Comparison of ENCODE assay signal across 14 cellular contexts in the genomic region with DNA sequence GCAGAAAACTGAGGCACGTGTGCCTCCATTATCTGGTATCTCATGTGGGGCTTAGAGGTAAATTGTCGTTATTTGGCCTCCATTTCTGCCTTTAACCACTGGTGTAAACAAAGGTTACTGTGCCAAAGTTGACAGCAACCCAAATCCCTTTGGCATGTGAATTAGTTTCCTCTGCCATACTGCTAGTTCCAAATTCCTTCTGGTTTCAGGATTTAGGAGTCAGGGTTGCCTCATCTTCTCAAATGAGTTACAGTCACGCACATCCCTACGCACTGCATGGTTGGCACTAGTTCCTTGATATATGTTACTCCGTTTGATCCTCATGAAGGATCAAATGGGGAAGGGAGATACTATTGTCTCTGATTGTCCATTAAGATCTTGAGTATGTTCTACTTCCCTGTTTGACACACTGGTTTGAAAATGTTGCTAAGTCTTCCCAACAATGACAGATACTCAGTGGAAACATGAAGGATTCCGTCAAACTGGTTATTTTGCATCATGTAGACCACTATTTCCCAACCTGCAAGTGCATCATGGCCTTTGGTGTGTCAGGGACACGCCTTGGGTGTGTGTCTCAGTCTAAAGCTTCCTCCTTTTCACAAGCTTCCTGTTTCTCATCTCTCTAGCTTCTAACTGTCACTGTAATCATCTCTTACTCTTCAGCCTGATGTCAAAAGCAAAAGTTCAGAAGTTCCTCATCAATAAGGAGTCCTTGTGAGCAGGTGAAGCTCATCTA. TPM values are rescaled to one million over a fixed set of nuclear protein-coding genes. Genes with fewer than 3 reads are reported as not detected.
A peak's percentile ranks its signal among the peaks of the same experiment; 100 is the strongest.
DNase-seq lines count a peak whose midpoint lies in the region; ATAC-seq and TF ChIP-seq lines count a peak whose summit lies in the region.
"Had no signal": no experiment of that assay in that cellular context is flagged by ENCODE, and none has a peak within 500 bp of the region (broad histone marks: within the 10 kb centered on the region; RNA-seq: fewer than 3 reads in every experiment).

LIPN (plus strand) TSS at position 655 of the 736 bp plus-strand sequence. CDS start 1,386 bp downstream, outside the sequence.

- H3K36me3 Mint-ChIP-seq in type B pancreatic cell = no peaks in the 10 kb centered on the region
- H3K36me3 Mint-ChIP-seq in activated CD8-positive, alpha-beta T cell treated with anti-CD3 and anti-CD28 coated beads, Interleukin-2, amount 10 ng/mL, durations not matched to agents 7 days and 5 days (ENCODE audit: low read depth) = no peaks in the 10 kb centered on the region
- H3K36me3 Mint-ChIP-seq: activated naive CD4-positive, alpha-beta T cell treated with anti-CD3 and anti-CD28 coated beads, Interleukin-2, amount 50 U/mL, for 24 hours had no signal

- H3K27ac Mint-ChIP-seq in type B pancreatic cell = peak within 1 kb of the TSS; percentile 89
- no peak within 1 kb of the TSS for H3K27ac Mint-ChIP-seq in activated CD8-positive, alpha-beta T cell treated with anti-CD3 and anti-CD28 coated beads, Interleukin-2, amount 10 ng/mL, durations not matched to agents 7 days and 5 days
- H3K27ac Mint-ChIP-seq: activated naive CD4-positive, alpha-beta T cell treated with anti-CD3 and anti-CD28 coated beads, Interleukin-2, amount 50 U/mL, for 24 hours; T-helper 1 cell treated with Interleukin-12 subunit alpha and Interleukin-12 subunit beta and Interleukin-4 antibody, amounts not matched to agents 30 μg/mL and 1 μg/mL, for 36 hours had no signal

- no peak within 1 kb of the TSS for H3K4me3 ChIP-seq in right atrium auricular region
- H3K4me3 ChIP-seq: testis had no signal

- no peak for TF ChIP-seq CTCF in right atrium auricular region (IDR thresholded peaks at IDR 0.05)
- no peak for TF ChIP-seq CTCF in type B pancreatic cell (conservative IDR thresholded peaks at IDR 0.05)

- no peak for ATAC-seq in activated CD8-positive, alpha-beta T cell treated with anti-CD3 and anti-CD28 coated beads, Interleukin-2, amount 10 ng/mL, durations not matched to agents 7 days and 5 days
- no peak for ATAC-seq in HG02623 (IDR thresholded peaks at IDR 0.05; ENCODE audit: unreplicated experiment)
- ATAC-seq: sciatic nerve had no signal

- H3K4me1 ChIP-seq in right atrium auricular region = no peaks in the 10 kb centered on the region
- H3K4me1 ChIP-seq: testis had no signal

- H3K4me3 Mint-ChIP-seq in type B pancreatic cell = peak within 1 kb of the TSS; percentile 0
- H3K4me3 Mint-ChIP-seq in activated CD8-positive, alpha-beta T cell treated with anti-CD3 and anti-CD28 coated beads, Interleukin-2, amount 10 ng/mL, durations not matched to agents 7 days and 5 days = no peak within 1 kb of the TSS
- H3K4me3 Mint-ChIP-seq: activated naive CD4-positive, alpha-beta T cell treated with anti-CD3 and anti-CD28 coated beads, Interleukin-2, amount 50 U/mL, for 24 hours; T-helper 1 cell treated with Interleukin-12 subunit alpha and Interleukin-12 subunit beta and Interleukin-4 antibody, amounts not matched to agents 30 μg/mL and 1 μg/mL, for 36 hours had no signal

- H3K27me3 Mint-ChIP-seq in type B pancreatic cell = no peaks in the 10 kb centered on the region
- H3K27me3 Mint-ChIP-seq in activated CD8-positive, alpha-beta T cell treated with anti-CD3 and anti-CD28 coated beads, Interleukin-2, amount 10 ng/mL, durations not matched to agents 7 days and 5 days (ENCODE audit: low read depth) = peaks cover 2% of the 10 kb centered on the region
- H3K27me3 Mint-ChIP-seq: activated naive CD4-positive, alpha-beta T cell treated with anti-CD3 and anti-CD28 coated beads, Interleukin-2, amount 50 U/mL, for 24 hours had no signal

- no peaks in the 10 kb centered on the region for H3K27me3 ChIP-seq in right atrium auricular region
- H3K27me3 ChIP-seq: testis had no signal

- H3K27ac ChIP-seq in right atrium auricular region = no peak within 1 kb of the TSS
- H3K27ac ChIP-seq: testis had no signal

- DNase-seq in KBM-7 = peak; percentile 70
- DNase-seq in SIG-M5 treated with dmso at 0.1 percent for 504 hours (lab: John Stamatoyannopoulos, UW; ENCODE audit: unreplicated experiment) = peak; percentile 87
- DNase-seq in right atrium auricular region (ENCODE audit: low spot score) = peak; percentile 60
- DNase-seq in type B pancreatic cell (ENCODE audit: extremely low spot score, unreplicated experiment) = no peak
- DNase-seq in NCI-H1048 (lab: John Stamatoyannopoulos, UW) = no peak
- no peak for DNase-seq in activated CD8-positive, alpha-beta T cell treated with anti-CD3 and anti-CD28 coated beads, Interleukin-2, amount 10 ng/mL, durations not matched to agents 7 days and 5 days
- DNase-seq: activated CD8-positive, alpha-beta memory T cell treated with anti-CD3 and anti-CD28 coated beads for 24 hours; NCI-H2029 treated with DMSO at 0.1 percent for 48 hours; testis had no signal

- H3K9me3 ChIP-seq in right atrium auricular region = no peaks in the 10 kb centered on the region
- H3K9me3 ChIP-seq: testis had no signal

- CTCF ChIA-PET in activated CD8-positive, alpha-beta T cell treated with anti-CD3 and anti-CD28 coated beads, Interleukin-2, amount 10 ng/mL, durations not matched to agents 7 days and 5 days (lab: Charles Lee) = interaction anchor here (0.6 to 1.8 kb wide), 11 partner anchors 13 to 458 kb away, joined by 3 to 6 read pairs (median 3); partner anchors contain the start of gene RNLS

- POLR2A ChIA-PET in activated CD8-positive, alpha-beta T cell treated with anti-CD3 and anti-CD28 coated beads, Interleukin-2, amount 10 ng/mL, durations not matched to agents 7 days and 5 days (lab: Charles Lee) = no interaction called here

- peaks cover 10% of the 10 kb centered on the region for H3K9me3 Mint-ChIP-seq in type B pancreatic cell
- H3K9me3 Mint-ChIP-seq in activated CD8-positive, alpha-beta T cell treated with anti-CD3 and anti-CD28 coated beads, Interleukin-2, amount 10 ng/mL, durations not matched to agents 7 days and 5 days (ENCODE audit: insufficient read depth) = no peaks in the 10 kb centered on the region
- H3K9me3 Mint-ChIP-seq: T-helper 1 cell treated with Interleukin-12 subunit alpha and Interleukin-12 subunit beta and Interleukin-4 antibody, amounts not matched to agents 30 μg/mL and 1 μg/mL, for 36 hours had no signal

- no peaks in the 10 kb centered on the region for H3K36me3 ChIP-seq in right atrium auricular region

- H3K4me1 Mint-ChIP-seq in type B pancreatic cell (ENCODE audit: unreplicated experiment) = peaks cover 7% of the 10 kb centered on the region
- H3K4me1 Mint-ChIP-seq in activated CD8-positive, alpha-beta T cell treated with anti-CD3 and anti-CD28 coated beads, Interleukin-2, amount 10 ng/mL, durations not matched to agents 7 days and 5 days (ENCODE audit: low read depth) = peaks cover 7% of the 10 kb centered on the region

- in situ Hi-C loops in KBM-7 (cut with MboI; ENCODE audit: low pct_unique_long_range_greater_than_20kb, low sequenced_read_pairs) = no loop called here

RNA-seq across cellular contexts. Expression of gene LIPN, which starts in this region (rescaled TPM):
- total RNA-seq in right atrium auricular region (not detected), type B pancreatic cell (ENCODE audit: low replicate concordance) (0.24 and 1.5 TPM in 2 replicates)
- total RNA-seq in activated CD8-positive, alpha-beta T cell treated with anti-CD3 and anti-CD28 coated beads, Interleukin-2, amount 10 ng/mL, durations not matched to agents 7 days and 5 days = not detected
- total RNA-seq: cerebellum had no signal

Comparison
In these comparisons a context has a peak if more than half of its experiments do, and no peak if none do; other contexts are left out.
1. Peak in DNase-seq in right atrium auricular region; RNA of the gene not detected or under 1 TPM.
2. DNase-seq: peak in KBM-7 (single experiment) and SIG-M5 treated with dmso at 0.1 percent for 504 hours (single experiment); none in type B pancreatic cell (single experiment), NCI-H1048 (single experiment) and activated CD8-positive, alpha-beta T cell treated with anti-CD3 and anti-CD28 coated beads, Interleukin-2, amount 10 ng/mL, durations not matched to agents 7 days and 5 days (single experiment).